Comparison of ENCODE assay signal across 8 cellular contexts in genomic region chr1:28915036-28915895, GRCh38. TPM values are rescaled to one million over a fixed set of nuclear protein-coding genes. Genes with fewer than 3 reads are reported as not detected.
DNase-seq lines count a peak whose midpoint lies in the region; ATAC-seq, FAIRE-seq and TF ChIP-seq lines count a peak whose summit lies in the region.

No MANE protein-coding gene starts in this region.

- in situ Hi-C loops in ACHN (cut with HindIII; ENCODE audit: low pct_ligation_motif_present, low pct_unique_long_range_greater_than_20kb, low sequenced_read_pairs) = no loop called here

- DNase-seq in ACHN (peak; percentile 59), GM18507 (ENCODE audit: extremely low spot score, insufficient read length, low read depth) (no peak), NAMALWA (ENCODE audit: low spot score) (peak; percentile 62), colonic mucosa (peak; percentile 38), mucosa of gallbladder (ENCODE audit: low spot score) (no peak)
- peak; percentile 14 to 25 for DNase-seq in activated CD4-positive, alpha-beta T cell treated with anti-CD3 and anti-CD28 coated beads for 24 hours (ENCODE audit: low read depth in 2 of 2)
- DNase-seq in stimulated activated naive CD8-positive, alpha-beta T cell treated with anti-CD3 and anti-CD28 coated beads, Interleukin-15, Interleukin-2, amounts not matched to agents 100 U/mL and 50 U/mL, for 24 hours = peak; percentile 51

- no peaks in the 10 kb centered on the region for H3K36me3 ChIP-seq in colonic mucosa
- H3K36me3 ChIP-seq in mesodermal cell (ENCODE audit: control insufficient read depth, insufficient read depth, low read length) = no peaks in the 10 kb centered on the region

- peak; percentile 68 for FAIRE-seq in GM18507 (lab: Jason Lieb, UNC)

- intact Hi-C loops in colonic mucosa (cut with DNase I) = no loop called here

- H3K9me3 ChIP-seq in colonic mucosa (no peaks in the 10 kb centered on the region), mesodermal cell (ENCODE audit: control insufficient read depth, low read length) (no peaks in the 10 kb centered on the region)

- H3K9ac ChIP-seq in colonic mucosa (ENCODE audit: low read depth in 2 of 2, low read length in 2 of 2) = peak overlapping the region; percentile 67 to 86

- no peak for TF ChIP-seq CTCF in colonic mucosa (IDR thresholded peaks at IDR 0.05)

- H3K4me1 ChIP-seq in colonic mucosa (no peaks in the 10 kb centered on the region), mesodermal cell (ENCODE audit: control insufficient read depth, insufficient read depth, low read length, poor library complexity, severe bottlenecking) (peaks cover 11% of the 10 kb centered on the region)

- no peaks in the 10 kb centered on the region for H3K27me3 ChIP-seq in colonic mucosa

- H3K27ac ChIP-seq in colonic mucosa (no peak overlapping the region), mesodermal cell (ENCODE audit: low read depth, low read length, severe bottlenecking) (peak overlapping the region; percentile 92)

- H3K4me3 ChIP-seq in colonic mucosa (peak overlapping the region; percentile 87), mesodermal cell (ENCODE audit: extremely low read depth, insufficient read depth, low read length, poor library complexity, severe bottlenecking) (peak overlapping the region; percentile 63)

- WGBS in mesodermal cell (ENCODE audit: insufficient coverage in 2 of 2), 2 experiments = 1 to 2% methylated on average over 31 of the region's 32 CpGs

- ATAC-seq in stimulated activated naive CD8-positive, alpha-beta T cell treated with anti-CD3 and anti-CD28 coated beads, Interleukin-15, Interleukin-2, amounts not matched to agents 100 U/mL and 50 U/mL, for 24 hours = peak; percentile 8

RNA-seq across cellular contexts. Expression of gene EPB41, which starts 0.9 kb away (rescaled TPM):
- 10 to 100 TPM; 65.4 to 74.0 TPM for total RNA-seq in colonic mucosa
- polyA plus RNA-seq in mesodermal cell (2013, experiment 1 of 2) = 41.4 TPM
- polyA plus RNA-seq in mesodermal cell (2013, experiment 2 of 2) = 40.1 TPM
- total RNA-seq in mucosa of gallbladder = 71.7 TPM

Comparison
In these comparisons a context has a peak if more than half of its experiments do, and no peak if none do; other contexts are left out.
1. DNase-seq: peak in ACHN (single experiment), NAMALWA (single experiment), activated CD4-positive, alpha-beta T cell treated with anti-CD3 and anti-CD28 coated beads for 24 hours (2 of 2), colonic mucosa (single experiment) and stimulated activated naive CD8-positive, alpha-beta T cell treated with anti-CD3 and anti-CD28 coated beads, Interleukin-15, Interleukin-2, amounts not matched to agents 100 U/mL and 50 U/mL, for 24 hours (single experiment); none in GM18507 (single experiment) and mucosa of gallbladder (single experiment).